In the genomic region with DNA sequence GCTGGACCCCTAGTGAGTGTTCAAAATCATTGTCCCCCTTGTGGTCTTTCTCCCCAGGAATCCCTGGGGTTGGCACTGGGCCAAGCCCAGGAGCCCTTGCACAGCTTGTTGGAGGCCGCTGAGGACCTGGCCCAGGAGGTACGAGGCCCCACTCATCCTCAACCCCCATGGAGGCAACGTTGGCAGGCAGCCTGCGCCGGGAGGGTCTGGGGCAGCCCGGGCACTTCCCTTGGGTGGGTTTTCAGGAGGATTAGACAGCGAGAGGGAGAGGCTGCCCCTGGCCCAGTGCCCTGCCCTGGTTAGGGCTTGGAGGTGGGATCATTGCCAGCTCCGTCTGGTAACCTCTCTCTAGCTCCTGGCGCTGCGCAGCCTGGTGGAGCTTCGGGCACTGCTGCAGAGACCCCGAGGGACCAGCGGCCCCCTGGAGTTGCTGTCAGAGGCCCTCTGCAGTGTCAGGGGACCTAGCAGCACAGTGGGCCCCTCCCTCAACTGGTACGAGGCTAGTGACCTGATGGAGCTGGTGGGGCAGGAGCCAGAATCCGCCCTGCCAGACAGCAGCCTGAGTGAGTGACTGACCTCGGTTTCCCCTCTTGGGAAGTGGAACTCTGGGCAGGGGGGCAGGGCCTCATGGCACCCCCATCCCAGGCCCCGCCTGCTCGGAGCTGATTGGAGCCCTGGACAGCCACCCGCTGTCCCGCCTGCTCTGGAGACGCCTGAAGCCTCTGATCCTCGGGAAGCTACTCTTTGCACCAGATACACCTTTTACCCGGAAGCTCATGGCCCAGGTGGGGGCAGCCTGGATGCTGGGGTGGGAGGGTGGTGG, we compare ENCODE assay signal across 11 cellular contexts. TPM values are rescaled to one million over a fixed set of nuclear protein-coding genes. Genes with fewer than 3 reads are reported as not detected.
DNase-seq lines count a peak whose midpoint lies in the region; ATAC-seq, FAIRE-seq and TF ChIP-seq lines count a peak whose summit lies in the region.
"Had no signal": no experiment of that assay in that cellular context is flagged by ENCODE, and none has a peak within 500 bp of the region (broad histone marks: within the 10 kb centered on the region; RNA-seq: fewer than 3 reads in every experiment).

No MANE protein-coding gene starts in this region.

- peaks cover 0 to 30% of the 10 kb centered on the region in 2 donors for H3K4me1 ChIP-seq in right atrium auricular region
- peaks cover 66% of the 10 kb centered on the region for H3K4me1 ChIP-seq in OCI-LY1 (ENCODE audit: insufficient read depth, low read length, severe bottlenecking)

- peak overlapping the region; percentile 92 for H3K4me2 ChIP-seq in OCI-LY1 (ENCODE audit: low read length)

- H3K9me3 ChIP-seq in right atrium auricular region, result no peaks in the 10 kb centered on the region
- H3K9me3 ChIP-seq in OCI-LY1 (ENCODE audit: low read length), result no peaks in the 10 kb centered on the region
- H3K9me3 ChIP-seq: right lobe of liver had no signal

- H2AFZ ChIP-seq in OCI-LY1 (ENCODE audit: low read length), result no peak overlapping the region

- DNase-seq in left cardiac atrium, result peak; percentile 26
- no peak for DNase-seq in right atrium auricular region (ENCODE audit: low spot score)
- peak; percentile 72 to 78 for DNase-seq in left colon
- no peak for DNase-seq in urothelium cell line (ENCODE audit: low spot score)
- DNase-seq: activated T-cell treated with anti-CD3 and anti-CD28 coated beads, Interleukin-2, amount 50 U/mL, for 1 hour; AML-193 had no signal

- H3K9ac ChIP-seq in OCI-LY1 (ENCODE audit: low read length), result peak overlapping the region; percentile 55; the same call in 1 of the 2 replicates

- peaks cover 6% of the 10 kb centered on the region; the same call in 1 of the 2 replicates for H3F3A ChIP-seq in OCI-LY1 (ENCODE audit: insufficient read depth, low read length)

- H3K79me2 ChIP-seq in OCI-LY1 (ENCODE audit: insufficient read depth, low read length), result no peaks in the 10 kb centered on the region

- no peaks in the 10 kb centered on the region for H3K9me2 ChIP-seq in OCI-LY1 (ENCODE audit: low read depth, low read length)

- intact Hi-C loops in left cardiac atrium (cut with DNase I), result no loop called here
- intact Hi-C loops in left colon (cut with DNase I, micrococcal nuclease), result no loop called here

- no peaks in the 10 kb centered on the region for H3K27me3 ChIP-seq in right atrium auricular region
- H3K27me3 ChIP-seq in OCI-LY1 (ENCODE audit: insufficient read depth, low read length), result no peaks in the 10 kb centered on the region
- H3K27me3 ChIP-seq: right lobe of liver had no signal

- FAIRE-seq in urothelium cell line (lab: Jason Lieb, UNC), result no peak

- H3K4me3 ChIP-seq in right atrium auricular region (no peak overlapping the region), OCI-LY1 (ENCODE audit: low read depth, low read length, poor library complexity, severe bottlenecking) (peak overlapping the region; percentile 90)
- H3K4me3 ChIP-seq: right lobe of liver had no signal

- no peak overlapping the region for H3K27ac ChIP-seq in right atrium auricular region
- peak overlapping the region; percentile 70 for H3K27ac ChIP-seq in OCI-LY1 (ENCODE audit: low read depth, low read length, poor library complexity, severe bottlenecking)
- H3K27ac ChIP-seq: right lobe of liver had no signal

- TF ChIP-seq CTCF in right atrium auricular region (IDR thresholded peaks at IDR 0.05), result no peak
- no peak for TF ChIP-seq CTCF in OCI-LY1 (IDR thresholded peaks at IDR 0.05; ENCODE audit: low read length)

- H3K36me3 ChIP-seq in right atrium auricular region (no peaks in the 10 kb centered on the region), OCI-LY1 (ENCODE audit: insufficient read depth, low read length) (peaks cover 20% of the 10 kb centered on the region; the same call in 1 of the 2 replicates)
- H3K36me3 ChIP-seq: right lobe of liver had no signal

- H4K20me1 ChIP-seq in OCI-LY1 (ENCODE audit: insufficient read depth, low read length), result no peaks in the 10 kb centered on the region

- ATAC-seq in left cardiac atrium (no peak), left colon (peak; percentile 16), GM18498 (IDR thresholded peaks at IDR 0.05; ENCODE audit: unreplicated experiment) (no peak), GM18519 (IDR thresholded peaks at IDR 0.05; ENCODE audit: low FRiP score, unreplicated experiment) (no peak), GM18520 (IDR thresholded peaks at IDR 0.05; ENCODE audit: unreplicated experiment) (no peak)
- ATAC-seq: right lobe of liver had no signal

RNA-seq across cellular contexts. Expression of a gene that starts 3.0 kb away (rescaled TPM):
- total RNA-seq in left cardiac atrium, result 10 to 100 TPM in 1 of 2 donors, 1 to 10 TPM in 1; 7.7 to 10.0 TPM
- total RNA-seq in right atrium auricular region, result 1 to 10 TPM; 4.8 to 5.9 TPM
- 10 to 100 TPM; 23.3 to 35.1 TPM for total RNA-seq in left colon

RNA-seq across cellular contexts. Expression of a gene that starts 16.5 kb away (rescaled TPM):
- 10 to 100 TPM; 74.4 to 83.8 TPM for total RNA-seq in left cardiac atrium
- 10 to 100 TPM; 47.8 to 48.5 TPM for total RNA-seq in right atrium auricular region
- total RNA-seq in left colon, result 100 to 1,000 TPM in 1 of 2 donors, 10 to 100 TPM in 1; 76.6 to 106 TPM

RNA-seq across cellular contexts. Expression of a gene that starts 21.6 kb away (rescaled TPM):
- total RNA-seq in left cardiac atrium (not detected), right atrium auricular region (not detected), left colon (not detected)
- total RNA-seq: right lobe of liver had no signal

RNA-seq across cellular contexts. Expression of a gene that starts 22.0 kb away (rescaled TPM):
- total RNA-seq in left cardiac atrium (100 to 1,000 TPM; 110 to 144 TPM), right atrium auricular region (100 to 1,000 TPM; 129 to 170 TPM), left colon (100 to 1,000 TPM; 185 to 224 TPM)

RNA-seq across cellular contexts. Expression of a gene that starts 24.1 kb away (rescaled TPM):
- total RNA-seq in left cardiac atrium (10 to 100 TPM; 10.6 to 12.6 TPM), right atrium auricular region (10 to 100 TPM in 1 of 2 donors, 1 to 10 TPM in 1; 5.2 to 12.8 TPM), left colon (10 to 100 TPM; 37.9 to 47.2 TPM)

Comparison
In these comparisons a context has a peak if more than half of its experiments do, and no peak if none do; other contexts are left out.
1. DNase-seq: peak in left cardiac atrium (single experiment) and left colon (2 of 2); none in right atrium auricular region (single experiment) and urothelium cell line (single experiment).